In the genomic region with DNA sequence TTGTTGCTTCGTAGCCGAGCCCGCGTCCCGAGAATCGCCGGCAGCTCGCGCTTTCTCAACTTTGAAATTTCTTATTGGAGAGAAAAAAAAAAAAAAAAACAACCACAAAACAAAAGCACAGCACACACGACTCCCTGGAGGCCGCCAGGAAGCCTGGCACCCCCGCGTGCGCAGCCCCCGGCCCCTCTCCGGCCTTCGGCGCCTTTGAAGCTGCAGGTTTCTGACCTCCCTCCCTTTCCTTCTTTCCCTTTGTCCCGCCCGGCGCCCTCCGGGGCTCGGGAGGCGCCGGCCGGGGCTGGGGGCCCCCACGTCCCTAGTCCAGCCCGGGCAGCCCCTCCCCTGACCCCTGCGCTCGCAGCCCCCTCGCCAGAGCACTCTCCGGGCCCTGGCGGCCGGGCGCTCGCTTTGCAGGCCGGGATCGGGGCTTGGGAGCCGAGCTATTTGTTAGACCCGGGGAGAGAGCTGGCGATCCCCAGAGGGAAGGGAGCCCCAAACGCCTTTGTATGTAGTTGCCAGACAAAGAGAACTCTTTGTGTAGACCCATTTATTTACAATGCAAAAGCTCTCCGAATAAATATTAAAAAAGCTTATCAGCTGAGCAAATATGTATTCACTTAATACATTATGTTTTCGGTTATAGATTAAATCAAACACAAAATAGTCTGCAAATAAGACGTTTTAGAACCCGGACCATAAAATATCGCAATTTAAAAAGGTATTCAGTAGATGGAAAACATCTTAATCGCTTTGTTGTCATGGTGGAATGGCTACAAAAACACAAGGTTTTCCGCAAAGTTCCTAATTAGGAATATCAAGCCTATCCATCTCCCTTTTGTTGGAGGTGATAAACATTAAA, we compare ENCODE assay signal across 1 cellular context.
A peak's percentile ranks its signal among the peaks of the same experiment; 100 is the strongest.
TF ChIP-seq lines count a peak whose summit lies in the region.

No MANE protein-coding gene starts in this region.

TF ChIP-seq in HepG2, 621 proteins besides CTCF, POLR2A, EP300 and RAD21 (continued from another document and continues in another):
- TF ChIP-seq, protein P1, sequence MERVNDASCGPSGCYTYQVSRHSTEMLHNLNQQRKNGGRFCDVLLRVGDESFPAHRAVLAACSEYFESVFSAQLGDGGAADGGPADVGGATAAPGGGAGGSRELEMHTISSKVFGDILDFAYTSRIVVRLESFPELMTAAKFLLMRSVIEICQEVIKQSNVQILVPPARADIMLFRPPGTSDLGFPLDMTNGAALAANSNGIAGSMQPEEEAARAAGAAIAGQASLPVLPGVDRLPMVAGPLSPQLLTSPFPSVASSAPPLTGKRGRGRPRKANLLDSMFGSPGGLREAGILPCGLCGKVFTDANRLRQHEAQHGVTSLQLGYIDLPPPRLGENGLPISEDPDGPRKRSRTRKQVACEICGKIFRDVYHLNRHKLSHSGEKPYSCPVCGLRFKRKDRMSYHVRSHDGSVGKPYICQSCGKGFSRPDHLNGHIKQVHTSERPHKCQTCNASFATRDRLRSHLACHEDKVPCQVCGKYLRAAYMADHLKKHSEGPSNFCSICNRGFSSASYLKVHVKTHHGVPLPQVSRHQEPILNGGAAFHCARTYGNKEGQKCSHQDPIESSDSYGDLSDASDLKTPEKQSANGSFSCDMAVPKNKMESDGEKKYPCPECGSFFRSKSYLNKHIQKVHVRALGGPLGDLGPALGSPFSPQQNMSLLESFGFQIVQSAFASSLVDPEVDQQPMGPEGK (CRISPR knock-in tag; IDR thresholded peaks at IDR 0.05) = peak; percentile 100
- TF ChIP-seq ELF1 (CRISPR knock-in tag; IDR thresholded peaks at IDR 0.05) (peak; percentile 42; the same call in 1 of the 2 replicates), ZMYM3 (CRISPR knock-in tag; IDR thresholded peaks at IDR 0.05) (no peak), ZNF256 (CRISPR knock-in tag; conservative IDR thresholded peaks at IDR 0.05) (no peak), ZNF562 (CRISPR knock-in tag; IDR thresholded peaks at IDR 0.05; ENCODE audit: borderline replicate concordance) (no peak), ZNF678 (CRISPR knock-in tag; IDR thresholded peaks at IDR 0.05) (0 out of 2 replicates have a peak, but pooled peaks have one; percentile 17), ZNF629 (CRISPR knock-in tag; conservative IDR thresholded peaks at IDR 0.05) (no peak), ZNF549 (CRISPR knock-in tag; IDR thresholded peaks at IDR 0.05) (no peak), ZBTB38 (CRISPR knock-in tag; IDR thresholded peaks at IDR 0.05) (no peak), THYN1 (CRISPR knock-in tag; IDR thresholded peaks at IDR 0.05; ENCODE audit: borderline replicate concordance, low read depth) (no peak), ZNF746 (CRISPR knock-in tag; IDR thresholded peaks at IDR 0.05) (no peak), ZFY (CRISPR knock-in tag; IDR thresholded peaks at IDR 0.05) (peak; percentile 4; the same call in 1 of the 2 replicates), ZNF782 (CRISPR knock-in tag; IDR thresholded peaks at IDR 0.05; ENCODE audit: borderline replicate concordance) (no peak), TP53 (CRISPR knock-in tag; conservative IDR thresholded peaks at IDR 0.05) (no peak), ZNF75D (CRISPR knock-in tag; IDR thresholded peaks at IDR 0.05; ENCODE audit: borderline replicate concordance) (no peak), ZBTB21 (CRISPR knock-in tag; IDR thresholded peaks at IDR 0.05) (no peak), NR2C2 (CRISPR knock-in tag; IDR thresholded peaks at IDR 0.05; ENCODE audit: borderline replicate concordance) (no peak), ISL2 (CRISPR knock-in tag; IDR thresholded peaks at IDR 0.05) (peak; percentile 58), ZNF670 (CRISPR knock-in tag; IDR thresholded peaks at IDR 0.05; ENCODE audit: borderline replicate concordance) (no peak), RBM39 (IDR thresholded peaks at IDR 0.05; ENCODE audit: low read depth, low read length, poor library complexity, severe bottlenecking) (peak; percentile 32), ZBTB7A (CRISPR knock-in tag; IDR thresholded peaks at IDR 0.05) (peak; percentile 82), NCOA2 (CRISPR knock-in tag; IDR thresholded peaks at IDR 0.05) (peak; percentile 79), GATAD2A (CRISPR knock-in tag; IDR thresholded peaks at IDR 0.05) (peak; percentile 65), ATRX (CRISPR knock-in tag; IDR thresholded peaks at IDR 0.05; ENCODE audit: borderline replicate concordance) (no peak), FOSL1 (CRISPR knock-in tag; IDR thresholded peaks at IDR 0.05; ENCODE audit: borderline replicate concordance) (no peak), STAT5B (CRISPR knock-in tag; IDR thresholded peaks at IDR 0.05) (peak; percentile 15; the same call in 1 of the 2 replicates), ZNF230 (CRISPR knock-in tag; IDR thresholded peaks at IDR 0.05) (no peak), RELA (CRISPR knock-in tag; IDR thresholded peaks at IDR 0.05) (0 out of 2 replicates have a peak, but pooled peaks have one; percentile 51), NR1H2 (CRISPR knock-in tag; IDR thresholded peaks at IDR 0.05; ENCODE audit: borderline replicate concordance, low read depth) (no peak), FIP1L1 (IDR thresholded peaks at IDR 0.05; ENCODE audit: borderline replicate concordance, insufficient read depth, low read depth, low read length) (peak; percentile 95; the same call in 1 of the 2 replicates), ADNP (CRISPR knock-in tag; IDR thresholded peaks at IDR 0.05) (no peak), ZNF543 (CRISPR knock-in tag; IDR thresholded peaks at IDR 0.05) (0 out of 2 replicates have a peak, but pooled peaks have one; percentile 27), PAWR (CRISPR knock-in tag; IDR thresholded peaks at IDR 0.05; ENCODE audit: borderline replicate concordance) (no peak), ZNF850 (CRISPR knock-in tag; conservative IDR thresholded peaks at IDR 0.05) (no peak)
- TF ChIP-seq, protein P2, sequence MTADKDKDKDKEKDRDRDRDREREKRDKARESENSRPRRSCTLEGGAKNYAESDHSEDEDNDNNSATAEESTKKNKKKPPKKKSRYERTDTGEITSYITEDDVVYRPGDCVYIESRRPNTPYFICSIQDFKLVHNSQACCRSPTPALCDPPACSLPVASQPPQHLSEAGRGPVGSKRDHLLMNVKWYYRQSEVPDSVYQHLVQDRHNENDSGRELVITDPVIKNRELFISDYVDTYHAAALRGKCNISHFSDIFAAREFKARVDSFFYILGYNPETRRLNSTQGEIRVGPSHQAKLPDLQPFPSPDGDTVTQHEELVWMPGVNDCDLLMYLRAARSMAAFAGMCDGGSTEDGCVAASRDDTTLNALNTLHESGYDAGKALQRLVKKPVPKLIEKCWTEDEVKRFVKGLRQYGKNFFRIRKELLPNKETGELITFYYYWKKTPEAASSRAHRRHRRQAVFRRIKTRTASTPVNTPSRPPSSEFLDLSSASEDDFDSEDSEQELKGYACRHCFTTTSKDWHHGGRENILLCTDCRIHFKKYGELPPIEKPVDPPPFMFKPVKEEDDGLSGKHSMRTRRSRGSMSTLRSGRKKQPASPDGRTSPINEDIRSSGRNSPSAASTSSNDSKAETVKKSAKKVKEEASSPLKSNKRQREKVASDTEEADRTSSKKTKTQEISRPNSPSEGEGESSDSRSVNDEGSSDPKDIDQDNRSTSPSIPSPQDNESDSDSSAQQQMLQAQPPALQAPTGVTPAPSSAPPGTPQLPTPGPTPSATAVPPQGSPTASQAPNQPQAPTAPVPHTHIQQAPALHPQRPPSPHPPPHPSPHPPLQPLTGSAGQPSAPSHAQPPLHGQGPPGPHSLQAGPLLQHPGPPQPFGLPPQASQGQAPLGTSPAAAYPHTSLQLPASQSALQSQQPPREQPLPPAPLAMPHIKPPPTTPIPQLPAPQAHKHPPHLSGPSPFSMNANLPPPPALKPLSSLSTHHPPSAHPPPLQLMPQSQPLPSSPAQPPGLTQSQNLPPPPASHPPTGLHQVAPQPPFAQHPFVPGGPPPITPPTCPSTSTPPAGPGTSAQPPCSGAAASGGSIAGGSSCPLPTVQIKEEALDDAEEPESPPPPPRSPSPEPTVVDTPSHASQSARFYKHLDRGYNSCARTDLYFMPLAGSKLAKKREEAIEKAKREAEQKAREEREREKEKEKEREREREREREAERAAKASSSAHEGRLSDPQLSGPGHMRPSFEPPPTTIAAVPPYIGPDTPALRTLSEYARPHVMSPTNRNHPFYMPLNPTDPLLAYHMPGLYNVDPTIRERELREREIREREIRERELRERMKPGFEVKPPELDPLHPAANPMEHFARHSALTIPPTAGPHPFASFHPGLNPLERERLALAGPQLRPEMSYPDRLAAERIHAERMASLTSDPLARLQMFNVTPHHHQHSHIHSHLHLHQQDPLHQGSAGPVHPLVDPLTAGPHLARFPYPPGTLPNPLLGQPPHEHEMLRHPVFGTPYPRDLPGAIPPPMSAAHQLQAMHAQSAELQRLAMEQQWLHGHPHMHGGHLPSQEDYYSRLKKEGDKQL (CRISPR knock-in tag; IDR thresholded peaks at IDR 0.05; ENCODE audit: low read depth) = peak; percentile 47; the same call in 1 of the 2 replicates
- TF ChIP-seq, protein P3, sequence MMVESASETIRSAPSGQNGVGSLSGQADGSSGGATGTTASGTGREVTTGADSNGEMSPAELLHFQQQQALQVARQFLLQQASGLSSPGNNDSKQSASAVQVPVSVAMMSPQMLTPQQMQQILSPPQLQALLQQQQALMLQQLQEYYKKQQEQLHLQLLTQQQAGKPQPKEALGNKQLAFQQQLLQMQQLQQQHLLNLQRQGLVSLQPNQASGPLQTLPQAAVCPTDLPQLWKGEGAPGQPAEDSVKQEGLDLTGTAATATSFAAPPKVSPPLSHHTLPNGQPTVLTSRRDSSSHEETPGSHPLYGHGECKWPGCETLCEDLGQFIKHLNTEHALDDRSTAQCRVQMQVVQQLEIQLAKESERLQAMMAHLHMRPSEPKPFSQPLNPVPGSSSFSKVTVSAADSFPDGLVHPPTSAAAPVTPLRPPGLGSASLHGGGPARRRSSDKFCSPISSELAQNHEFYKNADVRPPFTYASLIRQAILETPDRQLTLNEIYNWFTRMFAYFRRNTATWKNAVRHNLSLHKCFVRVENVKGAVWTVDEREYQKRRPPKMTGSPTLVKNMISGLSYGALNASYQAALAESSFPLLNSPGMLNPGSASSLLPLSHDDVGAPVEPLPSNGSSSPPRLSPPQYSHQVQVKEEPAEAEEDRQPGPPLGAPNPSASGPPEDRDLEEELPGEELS (CRISPR knock-in tag; IDR thresholded peaks at IDR 0.05) = peak; percentile 79
- TF ChIP-seq, protein P4, sequence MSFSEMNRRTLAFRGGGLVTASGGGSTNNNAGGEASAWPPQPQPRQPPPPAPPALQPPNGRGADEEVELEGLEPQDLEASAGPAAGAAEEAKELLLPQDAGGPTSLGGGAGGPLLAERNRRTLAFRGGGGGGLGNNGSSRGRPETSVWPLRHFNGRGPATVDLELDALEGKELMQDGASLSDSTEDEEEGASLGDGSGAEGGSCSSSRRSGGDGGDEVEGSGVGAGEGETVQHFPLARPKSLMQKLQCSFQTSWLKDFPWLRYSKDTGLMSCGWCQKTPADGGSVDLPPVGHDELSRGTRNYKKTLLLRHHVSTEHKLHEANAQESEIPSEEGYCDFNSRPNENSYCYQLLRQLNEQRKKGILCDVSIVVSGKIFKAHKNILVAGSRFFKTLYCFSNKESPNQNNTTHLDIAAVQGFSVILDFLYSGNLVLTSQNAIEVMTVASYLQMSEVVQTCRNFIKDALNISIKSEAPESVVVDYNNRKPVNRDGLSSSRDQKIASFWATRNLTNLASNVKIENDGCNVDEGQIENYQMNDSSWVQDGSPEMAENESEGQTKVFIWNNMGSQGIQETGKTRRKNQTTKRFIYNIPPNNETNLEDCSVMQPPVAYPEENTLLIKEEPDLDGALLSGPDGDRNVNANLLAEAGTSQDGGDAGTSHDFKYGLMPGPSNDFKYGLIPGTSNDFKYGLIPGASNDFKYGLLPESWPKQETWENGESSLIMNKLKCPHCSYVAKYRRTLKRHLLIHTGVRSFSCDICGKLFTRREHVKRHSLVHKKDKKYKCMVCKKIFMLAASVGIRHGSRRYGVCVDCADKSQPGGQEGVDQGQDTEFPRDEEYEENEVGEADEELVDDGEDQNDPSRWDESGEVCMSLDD (CRISPR knock-in tag; IDR thresholded peaks at IDR 0.05; ENCODE audit: borderline replicate concordance) = peak; percentile 70; the same call in 1 of the 2 replicates
- TF ChIP-seq, protein P5, sequence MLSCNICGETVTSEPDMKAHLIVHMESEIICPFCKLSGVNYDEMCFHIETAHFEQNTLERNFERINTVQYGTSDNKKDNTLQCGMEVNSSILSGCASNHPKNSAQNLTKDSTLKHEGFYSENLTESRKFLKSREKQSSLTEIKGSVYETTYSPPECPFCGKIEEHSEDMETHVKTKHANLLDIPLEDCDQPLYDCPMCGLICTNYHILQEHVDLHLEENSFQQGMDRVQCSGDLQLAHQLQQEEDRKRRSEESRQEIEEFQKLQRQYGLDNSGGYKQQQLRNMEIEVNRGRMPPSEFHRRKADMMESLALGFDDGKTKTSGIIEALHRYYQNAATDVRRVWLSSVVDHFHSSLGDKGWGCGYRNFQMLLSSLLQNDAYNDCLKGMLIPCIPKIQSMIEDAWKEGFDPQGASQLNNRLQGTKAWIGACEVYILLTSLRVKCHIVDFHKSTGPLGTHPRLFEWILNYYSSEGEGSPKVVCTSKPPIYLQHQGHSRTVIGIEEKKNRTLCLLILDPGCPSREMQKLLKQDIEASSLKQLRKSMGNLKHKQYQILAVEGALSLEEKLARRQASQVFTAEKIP (CRISPR knock-in tag; IDR thresholded peaks at IDR 0.05; ENCODE audit: borderline replicate concordance) = no peak
- TF ChIP-seq, protein P6, sequence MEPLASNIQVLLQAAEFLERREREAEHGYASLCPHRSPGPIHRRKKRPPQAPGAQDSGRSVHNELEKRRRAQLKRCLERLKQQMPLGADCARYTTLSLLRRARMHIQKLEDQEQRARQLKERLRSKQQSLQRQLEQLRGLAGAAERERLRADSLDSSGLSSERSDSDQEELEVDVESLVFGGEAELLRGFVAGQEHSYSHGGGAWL (CRISPR knock-in tag; IDR thresholded peaks at IDR 0.05) = peak; percentile 53
- TF ChIP-seq, protein P7, sequence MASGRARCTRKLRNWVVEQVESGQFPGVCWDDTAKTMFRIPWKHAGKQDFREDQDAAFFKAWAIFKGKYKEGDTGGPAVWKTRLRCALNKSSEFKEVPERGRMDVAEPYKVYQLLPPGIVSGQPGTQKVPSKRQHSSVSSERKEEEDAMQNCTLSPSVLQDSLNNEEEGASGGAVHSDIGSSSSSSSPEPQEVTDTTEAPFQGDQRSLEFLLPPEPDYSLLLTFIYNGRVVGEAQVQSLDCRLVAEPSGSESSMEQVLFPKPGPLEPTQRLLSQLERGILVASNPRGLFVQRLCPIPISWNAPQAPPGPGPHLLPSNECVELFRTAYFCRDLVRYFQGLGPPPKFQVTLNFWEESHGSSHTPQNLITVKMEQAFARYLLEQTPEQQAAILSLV (CRISPR knock-in tag; IDR thresholded peaks at IDR 0.05; ENCODE audit: borderline replicate concordance) = no peak
- TF ChIP-seq, protein P8, sequence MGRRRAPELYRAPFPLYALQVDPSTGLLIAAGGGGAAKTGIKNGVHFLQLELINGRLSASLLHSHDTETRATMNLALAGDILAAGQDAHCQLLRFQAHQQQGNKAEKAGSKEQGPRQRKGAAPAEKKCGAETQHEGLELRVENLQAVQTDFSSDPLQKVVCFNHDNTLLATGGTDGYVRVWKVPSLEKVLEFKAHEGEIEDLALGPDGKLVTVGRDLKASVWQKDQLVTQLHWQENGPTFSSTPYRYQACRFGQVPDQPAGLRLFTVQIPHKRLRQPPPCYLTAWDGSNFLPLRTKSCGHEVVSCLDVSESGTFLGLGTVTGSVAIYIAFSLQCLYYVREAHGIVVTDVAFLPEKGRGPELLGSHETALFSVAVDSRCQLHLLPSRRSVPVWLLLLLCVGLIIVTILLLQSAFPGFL (CRISPR knock-in tag; IDR thresholded peaks at IDR 0.05) = no peak
